ENCODE assay signal across 8 cellular contexts in genomic region chr11:62841361-62842170, GRCh38. TPM values are rescaled to one million over a fixed set of nuclear protein-coding genes. Genes with fewer than 3 reads are reported as not detected.
A peak's percentile ranks its signal among the peaks of the same experiment; 100 is the strongest.
DNase-seq lines count a peak whose midpoint lies in the region; ATAC-seq, FAIRE-seq and TF ChIP-seq lines count a peak whose summit lies in the region.

No MANE protein-coding gene starts in this region.

- peak overlapping the region; percentile 82; the same call in 1 of the 2 replicates for H2BK12ac ChIP-seq in H1 (ENCODE audit: low read depth, low read length)

- H3K9ac ChIP-seq in H1 (replicated peaks in 1 of 4; ENCODE audit: extremely low read depth in 1 of 4, low read depth in 3 of 4, low read length in 3 of 4), result peak overlapping the region in 3 of 4 experiments; percentile 43 to 88 (median 78); a peak in 6 of 7 replicates

- H3K36me3 ChIP-seq in CD8-positive, alpha-beta memory T cell (ENCODE audit: insufficient read depth, low read length), result peaks cover 2% of the 10 kb centered on the region
- peaks cover 0 to 6% (median under 1%) of the 10 kb centered on the region in 4 experiments; a peak in 3 of 8 replicates for H3K36me3 ChIP-seq in H1 (ENCODE audit: control insufficient read depth in 2 of 4, insufficient read depth in 4 of 4, low read length in 3 of 4)

- no peaks in the 10 kb centered on the region for H3K9me3 Mint-ChIP-seq in CD8-positive, alpha-beta memory T cell
- H3K9me3 Mint-ChIP-seq in activated CD8-positive, alpha-beta T cell treated with anti-CD3 and anti-CD28 coated beads for 36 hours, result no peaks in the 10 kb centered on the region

- H3K23ac ChIP-seq in H1 (ENCODE audit: insufficient read length), result no peak overlapping the region

- peaks cover 22 to 28% (median 27%) of the 10 kb centered on the region in 3 donors for H3K4me1 Mint-ChIP-seq in CD8-positive, alpha-beta memory T cell
- H3K4me1 Mint-ChIP-seq in activated CD8-positive, alpha-beta T cell treated with anti-CD3 and anti-CD28 coated beads for 36 hours (ENCODE audit: low read depth), result peaks cover 22% of the 10 kb centered on the region

- H4K5ac ChIP-seq in H1 (ENCODE audit: insufficient read length, low read depth, low read length), result peak overlapping the region; percentile 73

- H3K23me2 ChIP-seq in H1 (ENCODE audit: low read depth, low read length), result peaks cover 20% of the 10 kb centered on the region

- WGBS in H1 (ENCODE audit: extremely low coverage in 1 of 2, insufficient coverage in 1 of 2, insufficient read length in 1 of 2, insufficient replicate concordance in 2 of 2, low coverage in 1 of 2, low lambda C conversion rate in 2 of 2, missing lambda C conversion rate in 1 of 2), 2 experiments, result 1% methylated on average over 33 of the region's 33 CpGs; no CpG with 5 or more reads in 1 of the 2 experiments

- peaks cover 0 to 20% (median 0%) of the 10 kb centered on the region in 3 donors for H3K36me3 Mint-ChIP-seq in CD8-positive, alpha-beta memory T cell
- peaks cover 17% of the 10 kb centered on the region for H3K36me3 Mint-ChIP-seq in activated CD8-positive, alpha-beta T cell treated with anti-CD3 and anti-CD28 coated beads for 36 hours (ENCODE audit: low read depth)

- peak overlapping the region; percentile 89 to 99 for H3K4me2 ChIP-seq in H1 (ENCODE audit: insufficient read depth in 1 of 2, low read depth in 2 of 2, low read length in 2 of 2)

- intact Hi-C loops in activated CD8-positive, alpha-beta T cell treated with anti-CD3 and anti-CD28 coated beads for 36 hours (cut with micrococcal nuclease), result loop anchor here (1.0 to 10.0 kb wide), 2 partner anchors 12 to 247 kb away; partner anchors contain the start of gene TUT1

- H3K18ac ChIP-seq in H1 (ENCODE audit: extremely low read depth, low read length), result no peak overlapping the region; the same call in 1 of the 2 replicates

- H3K27me3 Mint-ChIP-seq in CD8-positive, alpha-beta memory T cell, result peaks cover 0 to 1% of the 10 kb centered on the region in 2 donors
- no peaks in the 10 kb centered on the region for H3K27me3 Mint-ChIP-seq in activated CD8-positive, alpha-beta T cell treated with anti-CD3 and anti-CD28 coated beads for 36 hours

- H3K27ac Mint-ChIP-seq in CD8-positive, alpha-beta memory T cell, result no peak overlapping the region
- no peak overlapping the region for H3K27ac Mint-ChIP-seq in activated CD8-positive, alpha-beta T cell treated with anti-CD3 and anti-CD28 coated beads for 36 hours

- DNase-seq in CD8-positive, alpha-beta memory T cell, result peak; percentile 69 to 90 (median 88)
- peak; percentile 98 for DNase-seq in NCI-H82 (lab: John Stamatoyannopoulos, UW)
- DNase-seq in activated CD8-positive, alpha-beta T cell treated with anti-CD3 and anti-CD28 coated beads for 36 hours, result peak; percentile 88
- peak; percentile 88 for DNase-seq in H1 (ENCODE audit: low read depth in 1 of 2, low spot score in 2 of 2)
- DNase-seq in medulla oblongata (ENCODE audit: extremely low spot score), result peak; percentile 97
- peak; percentile 42 for DNase-seq in stimulated activated CD8-positive, alpha-beta memory T cell treated with anti-CD3 and anti-CD28 coated beads, Interleukin-12 subunit alpha, Interleukin-12 subunit beta, amount 100 ng/mL, for 24 hours (ENCODE audit: extremely low read depth)

- no peaks in the 10 kb centered on the region for H3K9me3 ChIP-seq in CD8-positive, alpha-beta memory T cell (ENCODE audit: low read length)
- H3K9me3 ChIP-seq in H1 (ENCODE audit: insufficient read depth in 2 of 2, low read depth in 1 of 2, low read length in 1 of 2), result no peaks in the 10 kb centered on the region

- peaks cover 0 to 20% of the 10 kb centered on the region in 2 experiments; a peak in 2 of 4 replicates for H3K79me2 ChIP-seq in H1 (ENCODE audit: control insufficient read depth in 1 of 2, insufficient read depth in 2 of 2, low read length in 2 of 2)

- 0 out of 3 replicates have a peak, but pooled peaks of 1 of the 2 experiments have one; percentile 63 for TF ChIP-seq EP300 in H1 (IDR thresholded peaks at IDR 0.05; ENCODE audit: borderline replicate concordance in 1 of 2, low read depth in 2 of 2, low read length in 2 of 2)

- H2BK120ac ChIP-seq in H1 (replicated peaks; ENCODE audit: low read depth, low read length), result no peak overlapping the region

- H3K79me1 ChIP-seq in H1 (ENCODE audit: low read depth, low read length), result peaks cover 3% of the 10 kb centered on the region; the same call in 1 of the 2 replicates

- no peak overlapping the region for H3K14ac ChIP-seq in H1 (ENCODE audit: insufficient read length)

- peak overlapping the region; percentile 92 for H3K56ac ChIP-seq in H1 (replicated peaks; ENCODE audit: insufficient read length, low read depth, low read length)

- peak overlapping the region; percentile 98 for H3K27ac ChIP-seq in CD8-positive, alpha-beta memory T cell (ENCODE audit: low read depth, low read length)
- peak overlapping the region; percentile 95 for H3K27ac ChIP-seq in H1 (ENCODE audit: low read depth, low read length)

- TF ChIP-seq POLR2A in H1 (IDR thresholded peaks at IDR 0.05; ENCODE audit: control extremely low read depth in 1 of 2, low read depth in 2 of 2, low read length in 2 of 2), result peak; percentile 100

- CTCF ChIA-PET in CD8-positive, alpha-beta memory T cell (lab: Charles Lee), result interaction anchor here (1.3 to 3.2 kb wide), 6 partner anchors 9 to 88 kb away, joined by 3 to 30 read pairs (median 8); partner anchors contain the start of genes SLC3A2, TMEM179B and ZBTB3
- CTCF ChIA-PET in activated CD8-positive, alpha-beta T cell treated with anti-CD3 and anti-CD28 coated beads for 36 hours (lab: Charles Lee), result interaction anchor here (0.6 to 3.4 kb wide), 5 partner anchors 10 to 250 kb away, joined by 3 to 33 read pairs (median 6); partner anchors contain the start of genes STX5, TMEM179B and TUT1
- CTCF ChIA-PET in H1 (lab: Charles Lee; ENCODE audit: partially characterized antibody), result interaction anchor here (1.2 to 2.2 kb wide), 4 partner anchors 9 to 67 kb away, joined by 3 to 5 read pairs (median 4); partner anchors contain the start of genes STX5 and TEX54

- no peak overlapping the region for H2BK15ac ChIP-seq in H1 (ENCODE audit: low read length)

- no peak overlapping the region for H2AFZ ChIP-seq in H1 (ENCODE audit: low read length)

- peaks cover 23% of the 10 kb centered on the region for H3K4me1 ChIP-seq in CD8-positive, alpha-beta memory T cell (ENCODE audit: insufficient read depth, low read length)
- H3K4me1 ChIP-seq in H1 (replicated peaks in 1 of 4; ENCODE audit: control insufficient read depth in 3 of 4, insufficient read depth in 4 of 4, low read length in 3 of 4), result peaks cover 0 to 5% (median 1%) of the 10 kb centered on the region in 4 experiments; a peak in 2 of 7 replicates

- no peak overlapping the region for H3K4me3 Mint-ChIP-seq in CD8-positive, alpha-beta memory T cell
- no peak overlapping the region for H3K4me3 Mint-ChIP-seq in activated CD8-positive, alpha-beta T cell treated with anti-CD3 and anti-CD28 coated beads for 36 hours

- peak overlapping the region; percentile 87; the same call in 1 of the 2 replicates for H4K8ac ChIP-seq in H1 (ENCODE audit: extremely low read depth, insufficient read depth, low read length)

- no peaks in the 10 kb centered on the region for H3K27me3 ChIP-seq in CD8-positive, alpha-beta memory T cell (ENCODE audit: insufficient read depth, low read length, poor library complexity, severe bottlenecking)
- no peaks in the 10 kb centered on the region for H3K27me3 ChIP-seq in H1 (replicated peaks in 1 of 4; ENCODE audit: control insufficient read depth in 3 of 4, extremely low read depth in 1 of 4, insufficient read depth in 3 of 4, low read length in 3 of 4)

- peak; percentile 100 for FAIRE-seq in H1 (lab: Jason Lieb, UNC)

- peak; percentile 50 for ATAC-seq in GM19452 (IDR thresholded peaks at IDR 0.05; ENCODE audit: unreplicated experiment)
- ATAC-seq in HG03571 (IDR thresholded peaks at IDR 0.05; ENCODE audit: unreplicated experiment), result peak; percentile 50
- ATAC-seq in activated CD8-positive, alpha-beta T cell treated with anti-CD3 and anti-CD28 coated beads for 36 hours, result peak; percentile 70

- POLR2A ChIA-PET in CD8-positive, alpha-beta memory T cell (lab: Charles Lee), result interaction anchor here (0.5 to 5.0 kb wide), 27 partner anchors 9 to 460 kb away, joined by 3 to 215 read pairs (median 5); partner anchors contain the start of genes C11orf98, CSKMT, EEF1G and HNRNPUL2
- POLR2A ChIA-PET in activated CD8-positive, alpha-beta T cell treated with anti-CD3 and anti-CD28 coated beads for 36 hours (lab: Charles Lee), result interaction anchor here (0.5 to 17.2 kb wide), 74 partner anchors 9 to 1463 kb away, joined by 3 to 997 read pairs (median 5); partner anchors contain the start of genes B3GAT3, BSCL2, C11orf98 and CSKMT
- POLR2A ChIA-PET in H1 (lab: Charles Lee; ENCODE audit: partially characterized antibody), result interaction anchor here (0.6 to 20.0 kb wide), 78 partner anchors 9 to 1410 kb away, joined by 3 to 2104 read pairs (median 6); partner anchors contain the start of genes B3GAT3, BSCL2, C11orf98 and CHRM1

- no peak overlapping the region for H3K4ac ChIP-seq in H1 (replicated peaks; ENCODE audit: insufficient read length, low read depth, low read length)

- H3K4me3 ChIP-seq in CD8-positive, alpha-beta memory T cell (ENCODE audit: low read length), result peak overlapping the region; percentile 67
- peak overlapping the region; percentile 40 to 90 (median 55) for H3K4me3 ChIP-seq in H1 (ENCODE audit: extremely low read depth in 1 of 4, insufficient read depth in 2 of 4, low read depth in 3 of 4, low read length in 4 of 4)

- peaks cover 0 to 2% of the 10 kb centered on the region in 2 experiments for H4K20me1 ChIP-seq in H1 (replicated peaks in 1 of 2; ENCODE audit: control insufficient read depth in 1 of 2, insufficient read depth in 2 of 2, low read length in 2 of 2)

- H4K91ac ChIP-seq in H1 (replicated peaks; ENCODE audit: insufficient read length, low read length), result no peak overlapping the region

- no peak for TF ChIP-seq CTCF in activated CD8-positive, alpha-beta T cell treated with anti-CD3 and anti-CD28 coated beads for 36 hours (IDR thresholded peaks at IDR 0.05)
- TF ChIP-seq CTCF in H1 (IDR thresholded peaks at IDR 0.05; ENCODE audit: control extremely low read depth in 1 of 3, insufficient read depth in 1 of 3, low read depth in 1 of 3, low read length in 3 of 3), result no peak

- H2AK5ac ChIP-seq in H1 (ENCODE audit: low read depth, low read length), result no peak overlapping the region; the same call in 1 of the 2 replicates

- H2BK5ac ChIP-seq in H1 (ENCODE audit: low read depth, low read length), result peak overlapping the region; percentile 90

- no peak overlapping the region for H2BK20ac ChIP-seq in H1 (ENCODE audit: low read length)

- TF ChIP-seq RAD21 in H1 (IDR thresholded peaks at IDR 0.05 in 1 of 2, conservative IDR thresholded peaks at IDR 0.05 in 1 of 2; ENCODE audit: low read depth in 2 of 2, low read length in 2 of 2), result no peak

RNA-seq across cellular contexts. Expression of gene WDR74, which starts 2.2 kb away (rescaled TPM):
- total RNA-seq in CD8-positive, alpha-beta memory T cell, result 100 to 1,000 TPM; 124 to 131 TPM
- 42.4 TPM for polyA plus RNA-seq in CD8-positive, alpha-beta memory T cell
- 10 to 100 TPM; 96.5 to 99.3 TPM for total RNA-seq in activated CD8-positive, alpha-beta T cell treated with anti-CD3 and anti-CD28 coated beads for 36 hours
- total RNA-seq in H1 (2021; fragmentation: NEBNext Ultra II Directional; extraction: Animal tissue kit (Norgen Biotek cat#: 25700)), result 97.0 and 101 TPM in 2 replicates
- 93.6 and 116 TPM in 2 replicates for polyA plus RNA-seq in H1 (2011; rRNA removed)
- polyA plus RNA-seq in H1 (2011; cell fraction: cytosol; rRNA removed), result 135 TPM
- polyA plus RNA-seq in H1 (2011; cell fraction: nucleus; rRNA removed), result 190 TPM
- polyA plus RNA-seq in H1 (2012, experiment 1 of 2), result 95.4 to 119 TPM (median 109 TPM) in 4 replicates
- polyA plus RNA-seq in H1 (2012, experiment 2 of 2), result 101 TPM
- 67.2 TPM for polyA plus RNA-seq in H1 (2013, experiment 1 of 2)
- 61.7 TPM for polyA plus RNA-seq in H1 (2013, experiment 2 of 2)
- polyA minus RNA-seq in H1 (2011; rRNA and poly(A)+ RNA removed), result 66.3 and 69.1 TPM in 2 replicates
- 45.6 TPM for polyA minus RNA-seq in H1 (2011; cell fraction: cytosol; rRNA and poly(A)+ RNA removed)
- 387 TPM for polyA minus RNA-seq in H1 (2011; cell fraction: nucleus; rRNA and poly(A)+ RNA removed)

RNA-seq across cellular contexts. Expression of gene TEX54, which starts 8.9 kb away (rescaled TPM):
- under 1 TPM in 1 of 2 experiments, not detected in 1; 0.50 TPM for total RNA-seq in CD8-positive, alpha-beta memory T cell
- 0.66 TPM for polyA plus RNA-seq in CD8-positive, alpha-beta memory T cell
- not detected for total RNA-seq in activated CD8-positive, alpha-beta T cell treated with anti-CD3 and anti-CD28 coated beads for 36 hours
- 1.2 TPM in 1 of 2 replicates, not detected in the other for total RNA-seq in H1 (2021; fragmentation: NEBNext Ultra II Directional; extraction: Animal tissue kit (Norgen Biotek cat#: 25700))
- polyA plus RNA-seq in H1 (2011; rRNA removed), result not detected in 2 replicates
- not detected for polyA plus RNA-seq in H1 (2011; cell fraction: cytosol; rRNA removed)
- polyA plus RNA-seq in H1 (2011; cell fraction: nucleus; rRNA removed), result not detected
- polyA plus RNA-seq in H1 (2012, experiment 1 of 2), result 0.92 to 1.3 TPM (median 1.1 TPM) in 3 of 4 replicates, not detected in the other
- polyA plus RNA-seq in H1 (2012, experiment 2 of 2), result not detected
- polyA plus RNA-seq in H1 (2013, experiment 1 of 2), result not detected
- polyA plus RNA-seq in H1 (2013, experiment 2 of 2), result not detected
- polyA minus RNA-seq in H1 (2011; rRNA and poly(A)+ RNA removed), result not detected in 2 replicates
- polyA minus RNA-seq in H1 (2011; cell fraction: cytosol; rRNA and poly(A)+ RNA removed), result not detected
- 1.8 TPM for polyA minus RNA-seq in H1 (2011; cell fraction: nucleus; rRNA and poly(A)+ RNA removed)

RNA-seq across cellular contexts. Expression of gene STX5, which starts 9.7 kb away (rescaled TPM):
- total RNA-seq in CD8-positive, alpha-beta memory T cell, result 10 to 100 TPM; 34.7 to 35.3 TPM
- polyA plus RNA-seq in CD8-positive, alpha-beta memory T cell, result 37.2 TPM
- total RNA-seq in activated CD8-positive, alpha-beta T cell treated with anti-CD3 and anti-CD28 coated beads for 36 hours, result 10 to 100 TPM; 22.0 to 22.8 TPM
- total RNA-seq in H1 (2021; fragmentation: NEBNext Ultra II Directional; extraction: Animal tissue kit (Norgen Biotek cat#: 25700)), result 24.2 and 25.3 TPM in 2 replicates
- 23.4 and 28.5 TPM in 2 replicates for polyA plus RNA-seq in H1 (2011; rRNA removed)
- 25.1 TPM for polyA plus RNA-seq in H1 (2011; cell fraction: cytosol; rRNA removed)
- polyA plus RNA-seq in H1 (2011; cell fraction: nucleus; rRNA removed), result 24.0 TPM
- 25.6 to 34.1 TPM (median 29.2 TPM) in 4 replicates for polyA plus RNA-seq in H1 (2012, experiment 1 of 2)
- 28.3 TPM for polyA plus RNA-seq in H1 (2012, experiment 2 of 2)
- 15.6 TPM for polyA plus RNA-seq in H1 (2013, experiment 1 of 2)
- polyA plus RNA-seq in H1 (2013, experiment 2 of 2), result 15.0 TPM
- polyA minus RNA-seq in H1 (2011; rRNA and poly(A)+ RNA removed), result 34.6 and 35.5 TPM in 2 replicates
- 13.8 TPM for polyA minus RNA-seq in H1 (2011; cell fraction: cytosol; rRNA and poly(A)+ RNA removed)
- 15.9 TPM for polyA minus RNA-seq in H1 (2011; cell fraction: nucleus; rRNA and poly(A)+ RNA removed)

RNA-seq across cellular contexts. Expression of gene NXF1, which starts 36.3 kb away (rescaled TPM):
- 100 to 1,000 TPM; 112 to 126 TPM for total RNA-seq in CD8-positive, alpha-beta memory T cell
- polyA plus RNA-seq in CD8-positive, alpha-beta memory T cell, result 81.2 TPM
- total RNA-seq in activated CD8-positive, alpha-beta T cell treated with anti-CD3 and anti-CD28 coated beads for 36 hours, result 10 to 100 TPM; 80.9 to 90.0 TPM
- 44.8 and 49.8 TPM in 2 replicates for total RNA-seq in H1 (2021; fragmentation: NEBNext Ultra II Directional; extraction: Animal tissue kit (Norgen Biotek cat#: 25700))
- polyA plus RNA-seq in H1 (2011; rRNA removed), result 48.1 and 63.6 TPM in 2 replicates
- polyA plus RNA-seq in H1 (2011; cell fraction: cytosol; rRNA removed), result 27.3 TPM
- 129 TPM for polyA plus RNA-seq in H1 (2011; cell fraction: nucleus; rRNA removed)
- polyA plus RNA-seq in H1 (2012, experiment 1 of 2), result 51.2 to 60.5 TPM (median 56.5 TPM) in 4 replicates
- 34.5 TPM for polyA plus RNA-seq in H1 (2012, experiment 2 of 2)
- 38.0 TPM for polyA plus RNA-seq in H1 (2013, experiment 1 of 2)
- 35.0 TPM for polyA plus RNA-seq in H1 (2013, experiment 2 of 2)
- polyA minus RNA-seq in H1 (2011; rRNA and poly(A)+ RNA removed), result 31.5 and 31.8 TPM in 2 replicates
- polyA minus RNA-seq in H1 (2011; cell fraction: cytosol; rRNA and poly(A)+ RNA removed), result 20.5 TPM
- polyA minus RNA-seq in H1 (2011; cell fraction: nucleus; rRNA and poly(A)+ RNA removed), result 20.0 TPM

RNA-seq across cellular contexts. Expression of gene SLC3A2, which starts 39.1 kb away (rescaled TPM):
- 100 to 1,000 TPM; 426 to 430 TPM for total RNA-seq in CD8-positive, alpha-beta memory T cell
- 180 TPM for polyA plus RNA-seq in CD8-positive, alpha-beta memory T cell
- 100 to 1,000 TPM; 299 to 315 TPM for total RNA-seq in activated CD8-positive, alpha-beta T cell treated with anti-CD3 and anti-CD28 coated beads for 36 hours
- total RNA-seq in H1 (2021; fragmentation: NEBNext Ultra II Directional; extraction: Animal tissue kit (Norgen Biotek cat#: 25700)), result 393 and 410 TPM in 2 replicates
- 435 and 574 TPM in 2 replicates for polyA plus RNA-seq in H1 (2011; rRNA removed)
- 408 TPM for polyA plus RNA-seq in H1 (2011; cell fraction: cytosol; rRNA removed)
- 721 TPM for polyA plus RNA-seq in H1 (2011; cell fraction: nucleus; rRNA removed)
- 317 to 394 TPM (median 319 TPM) in 4 replicates for polyA plus RNA-seq in H1 (2012, experiment 1 of 2)
- polyA plus RNA-seq in H1 (2012, experiment 2 of 2), result 437 TPM
- 405 TPM for polyA plus RNA-seq in H1 (2013, experiment 1 of 2)
- polyA plus RNA-seq in H1 (2013, experiment 2 of 2), result 379 TPM
- polyA minus RNA-seq in H1 (2011; rRNA and poly(A)+ RNA removed), result 281 and 291 TPM in 2 replicates
- polyA minus RNA-seq in H1 (2011; cell fraction: cytosol; rRNA and poly(A)+ RNA removed), result 357 TPM
- polyA minus RNA-seq in H1 (2011; cell fraction: nucleus; rRNA and poly(A)+ RNA removed), result 226 TPM

Comparison
In these comparisons a context has a peak if more than half of its experiments do, and no peak if none do; other contexts are left out.
1. Peak in every context shown above with its lines: DNase-seq, ATAC-seq, H3K4me3 ChIP-seq and H3K27ac ChIP-seq.
2. DNase-seq: peak in every context shown above with its lines; median percentile 98 in NCI-H82; 97 in medulla oblongata; 88 in CD8-positive, alpha-beta memory T cell; 88 in activated CD8-positive, alpha-beta T cell treated with anti-CD3 and anti-CD28 coated beads for 36 hours; 88 in H1; 42 in stimulated activated CD8-positive, alpha-beta memory T cell treated with anti-CD3 and anti-CD28 coated beads, Interleukin-12 subunit alpha, Interleukin-12 subunit beta, amount 100 ng/mL, for 24 hours.